ENCODE assay signal across 1 cellular context in genomic region chr9:127034691-127035090, GRCh38.
TF ChIP-seq lines count a peak whose summit lies in the region.

No MANE protein-coding gene starts in this region.

TF ChIP-seq in K562, 482 proteins besides CTCF, POLR2A, EP300 and RAD21 (continued from another document):
- TF ChIP-seq SMARCA4 (IDR thresholded peaks at IDR 0.05) (peak; percentile 77), DPF2 (IDR thresholded peaks at IDR 0.05) (peak; percentile 68), CBFA2T3 (IDR thresholded peaks at IDR 0.05) (peak; percentile 87), ELF4 (CRISPR knock-in tag; IDR thresholded peaks at IDR 0.05) (0 out of 2 replicates have a peak, but pooled peaks have one; percentile 74), SOX6 (IDR thresholded peaks at IDR 0.05) (peak; percentile 42; the same call in 1 of the 2 replicates), L3MBTL2 (IDR thresholded peaks at IDR 0.05) (peak; percentile 36; the same call in 1 of the 2 replicates), ARID1B (IDR thresholded peaks at IDR 0.05) (peak; percentile 90), KLF16 (IDR thresholded peaks at IDR 0.05) (peak; percentile 45; the same call in 1 of the 2 replicates), JUND (IDR thresholded peaks at IDR 0.05; ENCODE audit: borderline replicate concordance, low read depth, low read length) (peak; percentile 32; the same call in 1 of the 2 replicates), JUND (tag; IDR thresholded peaks at IDR 0.05; ENCODE audit: borderline replicate concordance, low read depth, low read length) (no peak; the same call in 2 of the 3 replicates), NR2C2 (CRISPR knock-in tag; IDR thresholded peaks at IDR 0.05) (no peak), NR2C2 (tag; IDR thresholded peaks at IDR 0.05) (no peak), CTBP1 (IDR thresholded peaks at IDR 0.05; ENCODE audit: borderline replicate concordance) (peak; percentile 47; the same call in 1 of the 2 replicates), NCOR1 (IDR thresholded peaks at IDR 0.05) (peak; percentile 71), MYC (IDR thresholded peaks at IDR 0.05; ENCODE audit: low read depth, low read length) (peak; percentile 50; the same call in 1 of the 2 replicates), MYC (CRISPR knock-in tag; IDR thresholded peaks at IDR 0.05; ENCODE audit: borderline replicate concordance, low read depth) (no peak), TEAD4 (IDR thresholded peaks at IDR 0.05; ENCODE audit: low read length) (peak; percentile 74), TEAD4 (CRISPR knock-in tag; IDR thresholded peaks at IDR 0.05; ENCODE audit: borderline replicate concordance) (no peak), RAD51 (IDR thresholded peaks at IDR 0.05; ENCODE audit: borderline replicate concordance, low read depth) (no peak), SMAD4 (CRISPR knock-in tag; conservative IDR thresholded peaks at IDR 0.05) (0 out of 2 replicates have a peak, but pooled peaks have one; percentile 30), MTA2 (IDR thresholded peaks at IDR 0.05; ENCODE audit: low read depth) (peak; percentile 69; the same call in 1 of the 2 replicates), ZNF263 (CRISPR knock-in tag; IDR thresholded peaks at IDR 0.05; ENCODE audit: borderline replicate concordance) (peak; percentile 91), UBTF (IDR thresholded peaks at IDR 0.05; ENCODE audit: borderline replicate concordance in 1 of 2, low read depth in 2 of 2, low read length in 2 of 2) (0 out of 4 replicates have a peak, but pooled peaks of 1 of the 2 experiments have one; percentile 34), NBN (IDR thresholded peaks at IDR 0.05; ENCODE audit: low read depth) (0 out of 2 replicates have a peak, but pooled peaks have one; percentile 27), SRF (CRISPR knock-in tag; IDR thresholded peaks at IDR 0.05) (peak in 1 of 2 experiments; percentile 88; a peak in 1 of 4 replicates), PHF8 (IDR thresholded peaks at IDR 0.05; ENCODE audit: borderline replicate concordance, low read length) (no peak), MCM2 (IDR thresholded peaks at IDR 0.05; ENCODE audit: low read depth) (no peak), PRMT5 (CRISPR knock-in tag; IDR thresholded peaks at IDR 0.05) (no peak), TRIM24 (IDR thresholded peaks at IDR 0.05) (peak in 1 of 2 experiments; percentile 55; a peak in 1 of 4 replicates), CBFA2T2 (conservative IDR thresholded peaks at IDR 0.05) (peak; percentile 77)
